Comparison of ENCODE assay signal across 8 cellular contexts in genomic region chr7:69596723-69597277, GRCh38. TPM values are rescaled to one million over a fixed set of nuclear protein-coding genes. Genes with fewer than 3 reads are reported as not detected.
A peak's percentile ranks its signal among the peaks of the same experiment; 100 is the strongest.
DNase-seq lines count a peak whose midpoint lies in the region; ATAC-seq and TF ChIP-seq lines count a peak whose summit lies in the region.

No MANE protein-coding gene starts in this region.

- intact Hi-C loops in cardiac septum (cut with DNase I) (no loop called here), uterus (cut with DNase I; ENCODE audit: low total_unique reads) (no loop called here)

- no peak for DNase-seq in cardiac muscle cell (ENCODE audit: low read depth in 1 of 2, low spot score in 1 of 2)
- no peak for DNase-seq in cardiac septum (ENCODE audit: low spot score)
- peak; percentile 10 for DNase-seq in astrocyte of the spinal cord (ENCODE audit: low read depth, low spot score)
- no peak for DNase-seq in mesothelial cell of epicardium (ENCODE audit: low spot score in 2 of 2, unreplicated experiment in 2 of 2)
- DNase-seq in uterus = peak in 1 of 2 donors; percentile 28
- no peak for DNase-seq in NOMO-1 treated with DMSO at 0.1 percent for 48 hours (lab: John Stamatoyannopoulos, UW; ENCODE audit: unreplicated experiment)

- H3K4me3 ChIP-seq in cardiac muscle cell = peak overlapping the region; percentile 68
- peak overlapping the region; percentile 60 for H3K4me3 ChIP-seq in astrocyte of the spinal cord (ENCODE audit: low read depth, low read length)
- H3K4me3 ChIP-seq in uterus = peak overlapping the region; percentile 59 to 92

- peak overlapping the region; percentile 33 for H3K27ac Mint-ChIP-seq in mesothelial cell of epicardium

- H3K9me3 ChIP-seq in cardiac muscle cell (ENCODE audit: low read depth) = no peaks in the 10 kb centered on the region
- no peaks in the 10 kb centered on the region for H3K9me3 ChIP-seq in uterus

- H3K27me3 ChIP-seq in cardiac muscle cell = peaks cover 41% of the 10 kb centered on the region
- no peaks in the 10 kb centered on the region for H3K27me3 ChIP-seq in uterus

- peak overlapping the region; percentile 70 for H3K4me3 Mint-ChIP-seq in mesothelial cell of epicardium

- no peaks in the 10 kb centered on the region for H3K36me3 ChIP-seq in cardiac muscle cell
- no peaks in the 10 kb centered on the region for H3K36me3 ChIP-seq in uterus

- H3K27me3 Mint-ChIP-seq in mesothelial cell of epicardium (ENCODE audit: low read depth) = peaks cover 13% of the 10 kb centered on the region

- TF ChIP-seq POLR2A in uterus (IDR thresholded peaks at IDR 0.05) = no peak

- H3K36me3 Mint-ChIP-seq in mesothelial cell of epicardium = no peaks in the 10 kb centered on the region

- H3K9me3 Mint-ChIP-seq in mesothelial cell of epicardium = no peaks in the 10 kb centered on the region

- TF ChIP-seq CTCF in cardiac muscle cell (IDR thresholded peaks at IDR 0.05; ENCODE audit: low read depth, low read length) (no peak), astrocyte of the spinal cord (IDR thresholded peaks at IDR 0.05; ENCODE audit: low read depth, low read length) (no peak), mesothelial cell of epicardium (IDR thresholded peaks at IDR 0.05; ENCODE audit: unreplicated experiment) (no peak), uterus (IDR thresholded peaks at IDR 0.05) (no peak)

- ATAC-seq in HG03439 (IDR thresholded peaks at IDR 0.05; ENCODE audit: unreplicated experiment) = no peak
- no peak for ATAC-seq in HG03354 (IDR thresholded peaks at IDR 0.05; ENCODE audit: poor library complexity, severe bottlenecking, unreplicated experiment)

- in situ Hi-C loops in astrocyte of the spinal cord (cut with HindIII; ENCODE audit: low sequenced_read_pairs) = no loop called here

- H3K27ac ChIP-seq in cardiac muscle cell (no peak overlapping the region), uterus (peak overlapping the region; percentile 92 to 93)

- H3K4me1 ChIP-seq in cardiac muscle cell (ENCODE audit: low read depth) (peaks cover 8% of the 10 kb centered on the region), uterus (no peaks in the 10 kb centered on the region)

- H3K4me1 Mint-ChIP-seq in mesothelial cell of epicardium = peaks cover 9% of the 10 kb centered on the region

RNA-seq across cellular contexts. Expression of gene AUTS2, which starts 1.5 kb away (rescaled TPM):
- total RNA-seq in cardiac muscle cell (22.6 and 45.5 TPM in 2 replicates), cardiac septum (10.3 TPM), mesothelial cell of epicardium (116 to 135 TPM (median 122 TPM) in 3 replicates), uterus (10 to 100 TPM; 10.5 to 58.2 (median 30.0) TPM)
- polyA plus RNA-seq in cardiac muscle cell = 41.0 and 50.1 TPM in 2 replicates
